ENCODE assay signal across 8 cellular contexts in genomic region chr6:27250955-27251671, GRCh38. TPM values are rescaled to one million over a fixed set of nuclear protein-coding genes. Genes with fewer than 3 reads are reported as not detected.
DNase-seq lines count a peak whose midpoint lies in the region; ATAC-seq and TF ChIP-seq lines count a peak whose summit lies in the region.

No MANE protein-coding gene starts in this region.

- H3K9me3 Mint-ChIP-seq in activated naive CD4-positive, alpha-beta T cell treated with anti-CD3 and anti-CD28 coated beads, Interleukin-2, amount 50 U/mL, for 24 hours: no peaks in the 10 kb centered on the region

- H2AFZ ChIP-seq in hepatocyte: peak overlapping the region; percentile 69

- H3K27ac Mint-ChIP-seq in activated naive CD4-positive, alpha-beta T cell treated with anti-CD3 and anti-CD28 coated beads, Interleukin-2, amount 50 U/mL, for 24 hours: no peak overlapping the region

- H3K4me3 Mint-ChIP-seq in activated naive CD4-positive, alpha-beta T cell treated with anti-CD3 and anti-CD28 coated beads, Interleukin-2, amount 50 U/mL, for 24 hours: peak overlapping the region; percentile 80

- H4K20me1 ChIP-seq in hepatocyte (ENCODE audit: insufficient read depth, poor library complexity, severe bottlenecking): no peaks in the 10 kb centered on the region

- WGBS in hepatocyte (ENCODE audit: low lambda C conversion rate, missing lambda C conversion rate): 1% methylated on average over 38 of the region's 48 CpGs

- H3K27me3 ChIP-seq in hepatocyte: peaks cover 5% of the 10 kb centered on the region

- no peaks in the 10 kb centered on the region for H3K4me1 ChIP-seq in hepatocyte (ENCODE audit: insufficient read depth)

- H3K27me3 Mint-ChIP-seq in activated naive CD4-positive, alpha-beta T cell treated with anti-CD3 and anti-CD28 coated beads, Interleukin-2, amount 50 U/mL, for 24 hours: peaks cover 48% of the 10 kb centered on the region

- H3K79me2 ChIP-seq in hepatocyte: no peaks in the 10 kb centered on the region

- H3K36me3 Mint-ChIP-seq in activated naive CD4-positive, alpha-beta T cell treated with anti-CD3 and anti-CD28 coated beads, Interleukin-2, amount 50 U/mL, for 24 hours: no peaks in the 10 kb centered on the region

- H3K27ac ChIP-seq in hepatocyte (peak overlapping the region; percentile 88), skin epidermis (peak overlapping the region in 15 of 21 experiments; percentile 25 to 78 (median 64))

- peak; percentile 50 for ATAC-seq in GM21423 (IDR thresholded peaks at IDR 0.05; ENCODE audit: unreplicated experiment)

- H3K4me3 ChIP-seq in hepatocyte: peak overlapping the region; percentile 43
- peak overlapping the region; percentile 43 to 60 (median 53) for H3K4me3 ChIP-seq in skin epidermis

- DNase-seq in D341Med (ENCODE audit: low spot score): peak; percentile 91
- DNase-seq in HUDEP-2 (lab: John Stamatoyannopoulos, UW; ENCODE audit: unreplicated experiment in 76 of 76): peak in 61 of 76 experiments; percentile 31 to 91 (median 72)
- DNase-seq in RPMI7951 (ENCODE audit: low read depth): peak; percentile 51
- peak; percentile 95 for DNase-seq in hepatocyte (ENCODE audit: low spot score)
- DNase-seq in NOMO-1 treated with DMSO at 0.1 percent for 48 hours (lab: John Stamatoyannopoulos, UW; ENCODE audit: unreplicated experiment): no peak

- H3K9me2 ChIP-seq in hepatocyte (replicated peaks; ENCODE audit: insufficient read depth): no peaks in the 10 kb centered on the region

- H3K4me2 ChIP-seq in hepatocyte: peak overlapping the region; percentile 81

- no peak for TF ChIP-seq CTCF in hepatocyte (IDR thresholded peaks at IDR 0.05; ENCODE audit: poor library complexity)

- no peaks in the 10 kb centered on the region for H3K36me3 ChIP-seq in hepatocyte (replicated peaks; ENCODE audit: insufficient read depth, low read depth)

- H3K9me3 ChIP-seq in hepatocyte (ENCODE audit: low read depth): no peaks in the 10 kb centered on the region

- peaks cover 7% of the 10 kb centered on the region for H3K4me1 Mint-ChIP-seq in activated naive CD4-positive, alpha-beta T cell treated with anti-CD3 and anti-CD28 coated beads, Interleukin-2, amount 50 U/mL, for 24 hours

RNA-seq across cellular contexts. Expression of gene PRSS16, which starts 3.6 kb away (rescaled TPM):
- 0.36 TPM in 1 of 2 replicates, not detected in the other for total RNA-seq in RPMI7951 (2014; rRNA removed; shearing (Covaris generic))
- 9.9 and 11.2 TPM in 2 replicates for total RNA-seq in hepatocyte
- polyA plus RNA-seq in hepatocyte: 11.7 and 19.4 TPM in 2 replicates
